2 cellular contexts compared by ENCODE assay signal in the genomic region with DNA sequence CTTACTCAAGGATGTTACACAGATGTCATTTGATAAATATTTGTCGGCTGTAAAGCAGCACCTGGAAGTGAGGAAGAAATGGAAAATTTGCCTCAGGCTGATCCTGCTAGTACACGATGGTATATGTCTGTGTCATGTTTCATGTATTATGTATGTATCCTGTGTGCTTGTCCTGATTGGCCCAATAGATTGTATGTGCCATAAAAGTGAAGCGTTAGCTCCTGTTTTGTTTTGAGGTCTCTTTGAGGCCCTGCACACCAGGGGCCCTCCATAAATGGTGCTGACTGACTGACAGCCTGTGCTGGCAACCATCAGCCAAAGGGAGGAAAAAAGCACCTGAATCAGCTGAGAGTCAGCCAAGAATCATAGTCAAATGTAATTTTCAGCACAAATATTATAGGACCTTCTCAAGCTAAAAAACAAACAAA.
TF ChIP-seq lines count a peak whose summit lies in the region.

No MANE protein-coding gene starts in this region.

TF ChIP-seq in SK-N-SH, 30 proteins besides CTCF, POLR2A, EP300 and RAD21 (continued from another document):
- TF ChIP-seq, protein P1, sequence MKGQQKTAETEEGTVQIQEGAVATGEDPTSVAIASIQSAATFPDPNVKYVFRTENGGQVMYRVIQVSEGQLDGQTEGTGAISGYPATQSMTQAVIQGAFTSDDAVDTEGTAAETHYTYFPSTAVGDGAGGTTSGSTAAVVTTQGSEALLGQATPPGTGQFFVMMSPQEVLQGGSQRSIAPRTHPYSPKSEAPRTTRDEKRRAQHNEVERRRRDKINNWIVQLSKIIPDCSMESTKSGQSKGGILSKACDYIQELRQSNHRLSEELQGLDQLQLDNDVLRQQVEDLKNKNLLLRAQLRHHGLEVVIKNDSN (IDR thresholded peaks at IDR 0.05; ENCODE audit: borderline replicate concordance, low read depth) = no peak
- TF ChIP-seq MXI1 (IDR thresholded peaks at IDR 0.05; ENCODE audit: low read depth, low read length) = no peak
- TF ChIP-seq, protein P2, sequence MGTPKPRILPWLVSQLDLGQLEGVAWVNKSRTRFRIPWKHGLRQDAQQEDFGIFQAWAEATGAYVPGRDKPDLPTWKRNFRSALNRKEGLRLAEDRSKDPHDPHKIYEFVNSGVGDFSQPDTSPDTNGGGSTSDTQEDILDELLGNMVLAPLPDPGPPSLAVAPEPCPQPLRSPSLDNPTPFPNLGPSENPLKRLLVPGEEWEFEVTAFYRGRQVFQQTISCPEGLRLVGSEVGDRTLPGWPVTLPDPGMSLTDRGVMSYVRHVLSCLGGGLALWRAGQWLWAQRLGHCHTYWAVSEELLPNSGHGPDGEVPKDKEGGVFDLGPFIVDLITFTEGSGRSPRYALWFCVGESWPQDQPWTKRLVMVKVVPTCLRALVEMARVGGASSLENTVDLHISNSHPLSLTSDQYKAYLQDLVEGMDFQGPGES (IDR thresholded peaks at IDR 0.05; ENCODE audit: low read depth, low read length) = no peak

TF ChIP-seq in SK-N-SH treated with all-trans-retinoic acid at 6 μM for 48 hours, 23 proteins besides CTCF, POLR2A, EP300 and RAD21 (continued from another document):
- TF ChIP-seq, protein P3, sequence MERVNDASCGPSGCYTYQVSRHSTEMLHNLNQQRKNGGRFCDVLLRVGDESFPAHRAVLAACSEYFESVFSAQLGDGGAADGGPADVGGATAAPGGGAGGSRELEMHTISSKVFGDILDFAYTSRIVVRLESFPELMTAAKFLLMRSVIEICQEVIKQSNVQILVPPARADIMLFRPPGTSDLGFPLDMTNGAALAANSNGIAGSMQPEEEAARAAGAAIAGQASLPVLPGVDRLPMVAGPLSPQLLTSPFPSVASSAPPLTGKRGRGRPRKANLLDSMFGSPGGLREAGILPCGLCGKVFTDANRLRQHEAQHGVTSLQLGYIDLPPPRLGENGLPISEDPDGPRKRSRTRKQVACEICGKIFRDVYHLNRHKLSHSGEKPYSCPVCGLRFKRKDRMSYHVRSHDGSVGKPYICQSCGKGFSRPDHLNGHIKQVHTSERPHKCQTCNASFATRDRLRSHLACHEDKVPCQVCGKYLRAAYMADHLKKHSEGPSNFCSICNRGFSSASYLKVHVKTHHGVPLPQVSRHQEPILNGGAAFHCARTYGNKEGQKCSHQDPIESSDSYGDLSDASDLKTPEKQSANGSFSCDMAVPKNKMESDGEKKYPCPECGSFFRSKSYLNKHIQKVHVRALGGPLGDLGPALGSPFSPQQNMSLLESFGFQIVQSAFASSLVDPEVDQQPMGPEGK (CRISPR knock-in tag; IDR thresholded peaks at IDR 0.05; ENCODE audit: borderline replicate concordance) = no peak
- TF ChIP-seq, protein P4, sequence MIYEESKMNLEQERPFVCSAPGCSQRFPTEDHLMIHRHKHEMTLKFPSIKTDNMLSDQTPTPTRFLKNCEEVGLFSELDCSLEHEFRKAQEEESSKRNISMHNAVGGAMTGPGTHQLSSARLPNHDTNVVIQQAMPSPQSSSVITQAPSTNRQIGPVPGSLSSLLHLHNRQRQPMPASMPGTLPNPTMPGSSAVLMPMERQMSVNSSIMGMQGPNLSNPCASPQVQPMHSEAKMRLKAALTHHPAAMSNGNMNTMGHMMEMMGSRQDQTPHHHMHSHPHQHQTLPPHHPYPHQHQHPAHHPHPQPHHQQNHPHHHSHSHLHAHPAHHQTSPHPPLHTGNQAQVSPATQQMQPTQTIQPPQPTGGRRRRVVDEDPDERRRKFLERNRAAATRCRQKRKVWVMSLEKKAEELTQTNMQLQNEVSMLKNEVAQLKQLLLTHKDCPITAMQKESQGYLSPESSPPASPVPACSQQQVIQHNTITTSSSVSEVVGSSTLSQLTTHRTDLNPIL (CRISPR knock-in tag; IDR thresholded peaks at IDR 0.05; ENCODE audit: low read depth) = no peak
- TF ChIP-seq RARB (CRISPR knock-in tag; IDR thresholded peaks at IDR 0.05) = no peak
- TF ChIP-seq ZFP30 (CRISPR knock-in tag; IDR thresholded peaks at IDR 0.05) = no peak
- TF ChIP-seq ARNTL (CRISPR knock-in tag; IDR thresholded peaks at IDR 0.05; ENCODE audit: borderline replicate concordance, low read depth) = no peak
- TF ChIP-seq PPARA (CRISPR knock-in tag; IDR thresholded peaks at IDR 0.05; ENCODE audit: borderline replicate concordance) = no peak
- no peak for TF ChIP-seq GLIS3 (CRISPR knock-in tag; IDR thresholded peaks at IDR 0.05)
- TF ChIP-seq ZNF8 (CRISPR knock-in tag; IDR thresholded peaks at IDR 0.05) = no peak
- TF ChIP-seq BACH2 (CRISPR knock-in tag; IDR thresholded peaks at IDR 0.05; ENCODE audit: borderline replicate concordance) = no peak
- TF ChIP-seq ISL1 (CRISPR knock-in tag; IDR thresholded peaks at IDR 0.05) = no peak
- no peak for TF ChIP-seq ZNF565 (CRISPR knock-in tag; conservative IDR thresholded peaks at IDR 0.05; ENCODE audit: low read depth)
TF ChIP-seq in SK-N-SH treated with all-trans-retinoic acid at 6 μM for 48 hours: peak in this region for 0.
